In the genomic region with DNA sequence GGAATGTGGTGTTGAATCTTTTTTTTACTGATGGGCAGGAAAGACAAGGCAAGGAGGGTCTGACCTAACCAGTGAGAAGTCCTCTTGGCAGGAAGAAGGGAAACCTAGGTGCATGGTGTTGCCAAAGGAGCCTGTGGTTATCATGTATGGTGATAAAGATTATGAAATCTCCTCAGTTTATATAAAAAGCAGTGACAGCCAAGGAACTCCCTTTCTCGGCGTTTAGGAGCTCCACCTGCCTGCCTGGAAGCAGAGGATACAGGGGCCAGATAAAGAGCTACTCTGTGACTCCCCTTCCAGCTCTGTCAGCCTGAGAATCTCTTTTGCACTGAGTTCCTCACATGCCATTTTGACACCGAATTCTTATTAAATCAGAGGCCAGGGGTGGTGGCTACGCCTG, we compare ENCODE assay signal across 23 cellular contexts. TPM values are rescaled to one million over a fixed set of nuclear protein-coding genes. Genes with fewer than 3 reads are reported as not detected.
DNase-seq lines count a peak whose midpoint lies in the region; ATAC-seq and TF ChIP-seq lines count a peak whose summit lies in the region.
"Had no signal": no experiment of that assay in that cellular context is flagged by ENCODE, and none has a peak within 500 bp of the region (broad histone marks: within the 10 kb centered on the region; RNA-seq: fewer than 3 reads in every experiment).

No MANE protein-coding gene starts in this region.

- H3K27me3 ChIP-seq in right atrium auricular region (no peaks in the 10 kb centered on the region), esophagus muscularis mucosa (no peaks in the 10 kb centered on the region), transverse colon (no peaks in the 10 kb centered on the region)
- H3K27me3 ChIP-seq: BE2C, neutrophil had no signal

- peak; percentile 25 for ATAC-seq in left ventricle myocardium superior
- ATAC-seq: activated T-helper 17 cell treated with anti-CD3 and anti-CD28 coated beads, Interleukin-2, amount 50 U/mL, for 72 hours had no signal

- H3K36me3 ChIP-seq in right atrium auricular region, result no peaks in the 10 kb centered on the region
- no peaks in the 10 kb centered on the region for H3K36me3 ChIP-seq in esophagus muscularis mucosa
- peaks cover 31% of the 10 kb centered on the region for H3K36me3 ChIP-seq in mesodermal cell (ENCODE audit: control insufficient read depth, insufficient read depth, low read length)
- no peaks in the 10 kb centered on the region for H3K36me3 ChIP-seq in transverse colon
- H3K36me3 ChIP-seq: BE2C, neutrophil had no signal

- DNase-seq in left ventricle myocardium superior (no peak), right atrium auricular region (ENCODE audit: low spot score) (no peak), esophagus muscularis mucosa (ENCODE audit: extremely low spot score) (no peak), transverse colon (no peak), DMS79 treated with DMSO at 0.1 percent for 48 hours (lab: John Stamatoyannopoulos, UW) (no peak)
- no peak for DNase-seq in activated T-cell treated with anti-CD3 and anti-CD28 coated beads, Interleukin-2, amount 50 U/mL, for 1 hour
- DNase-seq in activated CD8-positive, alpha-beta memory T cell treated with anti-CD3 and anti-CD28 coated beads for 24 hours, result no peak
- DNase-seq: activated B cell treated with CpG ODN at 0.5 μM for 24 hours; activated CD4-positive, alpha-beta T cell treated with anti-CD3 and anti-CD28 coated beads, Interleukin-2, amount 50 U/mL, for 4 hours; activated CD8-positive, alpha-beta memory T cell treated with anti-CD3 and anti-CD28 coated beads, Interleukin-2, amount 50 U/mL, for 4 hours; aorta; BE2C; caudate nucleus; DMS153; NCI-H2029; NCI-H69; small intestine; stimulated activated CD4-positive, alpha-beta T cell treated with anti-CD3 and anti-CD28 coated beads, Interleukin-2, amount 100 ng/mL, for 24 hours; T1000 had no signal

- no peak for TF ChIP-seq EP300 in esophagus muscularis mucosa (IDR thresholded peaks at IDR 0.05)
- no peak for TF ChIP-seq EP300 in transverse colon (IDR thresholded peaks at IDR 0.05; ENCODE audit: low read depth)

- H3K4me3 ChIP-seq in right atrium auricular region, result no peak overlapping the region
- H3K4me3 ChIP-seq in esophagus muscularis mucosa, result no peak overlapping the region
- no peak overlapping the region for H3K4me3 ChIP-seq in mesodermal cell (ENCODE audit: extremely low read depth, insufficient read depth, low read length, poor library complexity, severe bottlenecking)
- no peak overlapping the region for H3K4me3 ChIP-seq in transverse colon
- H3K4me3 ChIP-seq: A549 had no signal

- in situ Hi-C loops in transverse colon (cut with MboI; ENCODE audit: low pct_ligation_motif_present in 1 of 4, low pct_unique_long_range_greater_than_20kb in 1 of 4, low sequenced_read_pairs in 3 of 4), result no loop called here

- H3K27ac ChIP-seq in right atrium auricular region (peak overlapping the region in 1 of 2 donors; percentile 50), esophagus muscularis mucosa (replicated peaks in 1 of 4) (peak overlapping the region; percentile 64 to 84 (median 68)), mesodermal cell (ENCODE audit: low read depth, low read length, severe bottlenecking) (peak overlapping the region; percentile 25), transverse colon (peak overlapping the region; percentile 54 to 64 (median 58))
- H3K27ac ChIP-seq: A549, neutrophil had no signal

- H3K4me1 ChIP-seq in right atrium auricular region, result peaks cover 0 to 5% of the 10 kb centered on the region in 2 donors
- peaks cover 10 to 84% (median 71%) of the 10 kb centered on the region in 4 donors for H3K4me1 ChIP-seq in esophagus muscularis mucosa
- H3K4me1 ChIP-seq in mesodermal cell (ENCODE audit: control insufficient read depth, insufficient read depth, low read length, poor library complexity, severe bottlenecking), result peaks cover 40% of the 10 kb centered on the region
- peaks cover 0 to 22% (median 1%) of the 10 kb centered on the region in 4 donors for H3K4me1 ChIP-seq in transverse colon
- H3K4me1 ChIP-seq: BE2C had no signal

- intact Hi-C loops in left ventricle myocardium superior (cut with micrococcal nuclease), result no loop called here
- intact Hi-C loops in esophagus muscularis mucosa (cut with DNase I), result no loop called here
- intact Hi-C loops in transverse colon (cut with DNase I; ENCODE audit: low total_unique reads), result loop anchor here (10.0 kb wide), 1 partner anchor 1340 kb away; no protein-coding TSS in a partner anchor

- H3K9me3 ChIP-seq in right atrium auricular region, result no peaks in the 10 kb centered on the region
- no peaks in the 10 kb centered on the region for H3K9me3 ChIP-seq in esophagus muscularis mucosa
- H3K9me3 ChIP-seq in mesodermal cell (ENCODE audit: control insufficient read depth, low read length), result no peaks in the 10 kb centered on the region
- H3K9me3 ChIP-seq in transverse colon, result no peaks in the 10 kb centered on the region
- H3K9me3 ChIP-seq: A549, BE2C, neutrophil had no signal

- no peak for TF ChIP-seq POLR2A in esophagus muscularis mucosa (IDR thresholded peaks at IDR 0.05; ENCODE audit: low read depth)
- no peak for TF ChIP-seq POLR2A in transverse colon (IDR thresholded peaks at IDR 0.05)

- 54% methylated on average over 4 of the region's 4 CpGs for WGBS in esophagus muscularis mucosa
- WGBS in mesodermal cell (ENCODE audit: insufficient coverage in 2 of 2), 2 experiments, result 92 to 95% methylated on average over 3 to 4 of the region's 4 CpGs
- whole genome bisulfite sequencing in transverse colon (ENCODE audit: low coverage in 1 of 2), 2 donors, result 27 to 44% methylated on average over 2 to 4 of the region's 4 CpGs

- TF ChIP-seq CTCF in right atrium auricular region (IDR thresholded peaks at IDR 0.05) (no peak), esophagus muscularis mucosa (IDR thresholded peaks at IDR 0.05) (no peak), transverse colon (IDR thresholded peaks at IDR 0.05) (no peak)

RNA-seq across cellular contexts. Expression of a gene that starts 26.1 kb away (rescaled TPM):
- 8.3 TPM for total RNA-seq in left ventricle myocardium superior
- 10 to 100 TPM; 10.9 to 15.3 TPM for total RNA-seq in right atrium auricular region
- total RNA-seq in esophagus muscularis mucosa, result 10 to 100 TPM; 17.9 to 36.4 (median 23.5) TPM
- 67.9 TPM for polyA plus RNA-seq in mesodermal cell (2013, experiment 1 of 2)
- polyA plus RNA-seq in mesodermal cell (2013, experiment 2 of 2), result 67.8 TPM
- total RNA-seq in transverse colon, result 1 to 10 TPM; 1.4 to 7.8 (median 2.8) TPM
- total RNA-seq: activated B cell treated with CpG ODN at 0.5 μM for 24 hours; activated T-helper 17 cell treated with anti-CD3 and anti-CD28 coated beads, Interleukin-2, amount 50 U/mL, for 72 hours had no signal
